In the genomic region with DNA sequence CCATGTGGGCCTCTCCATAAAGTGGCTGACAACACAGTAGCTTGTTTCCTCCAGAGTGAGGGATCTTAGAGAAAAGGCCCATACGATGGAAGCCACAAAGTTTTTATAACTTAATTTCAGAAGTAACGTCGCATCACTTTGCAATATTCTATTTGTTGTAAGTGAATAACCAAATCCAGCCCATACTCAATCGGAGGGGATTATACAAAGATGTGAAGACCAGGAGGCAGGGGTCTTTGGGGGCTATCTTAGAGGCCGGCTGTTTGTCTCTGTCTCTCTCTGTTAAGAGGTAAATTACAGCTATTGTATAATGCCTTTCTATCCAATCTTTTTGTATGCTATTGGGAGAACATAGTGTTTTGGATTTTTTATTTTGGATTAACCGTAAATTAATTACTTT, we compare ENCODE assay signal across 15 cellular contexts.
"Had no signal": no experiment of that assay in that cellular context is flagged by ENCODE, and none has a peak within 500 bp of the region (broad histone marks: within the 10 kb centered on the region; RNA-seq: fewer than 3 reads in every experiment).

No MANE protein-coding gene starts in this region.

- H3K27ac ChIP-seq: adrenal gland, hepatocyte, ovary, spleen, stomach, testis had no signal

- H3K4me3 ChIP-seq: adrenal gland, dorsolateral prefrontal cortex, esophagus muscularis mucosa, hepatocyte, ovary, spleen, stomach, testis had no signal

- H3K9me3 ChIP-seq: adrenal gland, esophagus muscularis mucosa, ovary, stomach, testis had no signal

- H3K27ac Mint-ChIP-seq: activated naive CD4-positive, alpha-beta T cell treated with anti-CD3 and anti-CD28 coated beads for 36 hours; activated T-helper 17 cell treated with anti-CD3 and anti-CD28 coated beads, Interleukin-2, amount 50 U/mL, for 72 hours had no signal

- ATAC-seq: activated CD4-positive, CD25-positive, alpha-beta regulatory T cell treated with anti-CD3 and anti-CD28 coated beads, Interleukin-2, amount 50 U/mL, for 24 hours; left ventricle myocardium superior; sciatic nerve had no signal

- H3K36me3 ChIP-seq: adrenal gland, ovary had no signal

- H3K27me3 ChIP-seq: adrenal gland, dorsolateral prefrontal cortex, esophagus muscularis mucosa, hepatocyte, ovary, spleen, stomach, testis had no signal

- H3K4me2 ChIP-seq: hepatocyte had no signal

- H3K9me3 Mint-ChIP-seq: activated naive CD4-positive, alpha-beta T cell treated with anti-CD3 and anti-CD28 coated beads for 36 hours; activated T-helper 17 cell treated with anti-CD3 and anti-CD28 coated beads, Interleukin-2, amount 50 U/mL, for 72 hours had no signal

- DNase-seq: activated naive CD4-positive, alpha-beta T cell treated with anti-CD3 and anti-CD28 coated beads for 36 hours; adrenal gland; dorsolateral prefrontal cortex; left ventricle myocardium superior; mesendoderm; ovary; spleen; stomach; SW 1271; testis had no signal

- H3K27me3 Mint-ChIP-seq: activated T-helper 17 cell treated with anti-CD3 and anti-CD28 coated beads, Interleukin-2, amount 50 U/mL, for 72 hours had no signal

- H3K4me3 Mint-ChIP-seq: activated naive CD4-positive, alpha-beta T cell treated with anti-CD3 and anti-CD28 coated beads for 36 hours had no signal

- H2AFZ ChIP-seq: hepatocyte had no signal
